In the genomic region with DNA sequence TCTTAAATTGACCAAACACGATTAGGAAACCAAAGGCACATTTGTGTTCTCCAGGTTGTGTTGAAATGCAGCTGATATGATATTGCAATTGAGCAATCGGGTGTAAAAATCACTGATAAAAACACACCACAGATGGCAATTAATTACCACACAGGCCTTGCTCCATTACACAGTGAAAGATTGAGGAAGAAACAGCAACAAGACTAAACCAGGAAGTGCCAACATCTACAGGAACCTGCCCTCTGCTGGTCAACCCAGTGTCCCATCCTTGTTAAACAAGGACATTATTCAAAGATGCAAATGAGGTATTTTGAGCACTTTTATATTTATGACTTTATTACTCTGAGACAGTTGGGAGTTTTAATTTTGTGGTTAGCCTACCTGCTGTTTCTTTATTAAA, we compare ENCODE assay signal across 8 cellular contexts.
A peak's percentile ranks its signal among the peaks of the same experiment; 100 is the strongest.
DNase-seq lines count a peak whose midpoint lies in the region; ATAC-seq and TF ChIP-seq lines count a peak whose summit lies in the region.

No MANE protein-coding gene starts in this region.

- no peak overlapping the region for H3K18ac ChIP-seq in mesenchymal stem cell (ENCODE audit: low read depth in 1 of 2, low read length in 2 of 2)

- TF ChIP-seq POLR2A in body of pancreas (IDR thresholded peaks at IDR 0.05) (no peak), GM18505 (IDR thresholded peaks at IDR 0.05; ENCODE audit: borderline replicate concordance, extremely low read depth, insufficient read depth, insufficient read length) (no peak)

- H2AFZ ChIP-seq in mesenchymal stem cell (ENCODE audit: low read depth, low read length): no peak overlapping the region

- H2BK12ac ChIP-seq in mesenchymal stem cell (ENCODE audit: low read length in 2 of 2): no peak overlapping the region

- no peak overlapping the region for H4K8ac ChIP-seq in mesenchymal stem cell (ENCODE audit: low read length)

- WGBS in body of pancreas, 2 donors: 31 to 41% methylated on average over 2 of the region's 2 CpGs
- 63% methylated on average over 1 of the region's 2 CpGs for WGBS in mesenchymal stem cell

- ATAC-seq in body of pancreas (peak; percentile 50), GM21723 (IDR thresholded peaks at IDR 0.05; ENCODE audit: unreplicated experiment) (no peak), HG02981 (IDR thresholded peaks at IDR 0.05; ENCODE audit: unreplicated experiment) (no peak), GM18505 (IDR thresholded peaks at IDR 0.05; ENCODE audit: unreplicated experiment) (no peak)

- TF ChIP-seq CTCF in GM12864 (IDR thresholded peaks at IDR 0.05; ENCODE audit: low read depth, low read length, missing control alignments) (peak; percentile 36), body of pancreas (IDR thresholded peaks at IDR 0.05) (peak in 2 of 7 experiments; percentile 15 to 24)

- H3K9ac ChIP-seq in mesenchymal stem cell (ENCODE audit: low read length): no peak overlapping the region

- H3K4me3 ChIP-seq in GM12864 (ENCODE audit: low read depth, low read length) (no peak overlapping the region), body of pancreas (no peak overlapping the region), mesenchymal stem cell (ENCODE audit: insufficient read depth in 1 of 2, low read depth in 1 of 2, low read length in 2 of 2) (no peak overlapping the region)

- no peak overlapping the region for H3K4me2 ChIP-seq in mesenchymal stem cell (ENCODE audit: low read length, poor library complexity, severe bottlenecking)

- H3K27ac ChIP-seq in body of pancreas: no peak overlapping the region
- no peak overlapping the region for H3K27ac ChIP-seq in mesenchymal stem cell (ENCODE audit: low read length, poor library complexity, severe bottlenecking)

- intact Hi-C loops in body of pancreas (cut with DNase I): no loop called here

- no peaks in the 10 kb centered on the region for H3K79me1 ChIP-seq in mesenchymal stem cell (replicated peaks; ENCODE audit: low read length, poor library complexity, severe bottlenecking)

- H3K27me3 ChIP-seq in body of pancreas: no peaks in the 10 kb centered on the region
- no peaks in the 10 kb centered on the region for H3K27me3 ChIP-seq in mesenchymal stem cell (ENCODE audit: control insufficient read depth in 1 of 2, insufficient read depth in 1 of 2, low read length in 2 of 2)

- H4K91ac ChIP-seq in mesenchymal stem cell (ENCODE audit: low read length): no peak overlapping the region

- H2BK5ac ChIP-seq in mesenchymal stem cell (ENCODE audit: low read depth, low read length, poor library complexity, severe bottlenecking): no peak overlapping the region

- H3K4ac ChIP-seq in mesenchymal stem cell (ENCODE audit: low read depth in 1 of 2, low read length in 2 of 2): no peak overlapping the region

- no peak overlapping the region for H2AK5ac ChIP-seq in mesenchymal stem cell (ENCODE audit: low read length, severe bottlenecking)

- H3K36me3 ChIP-seq in body of pancreas (replicated peaks in 1 of 2; ENCODE audit: insufficient read depth in 1 of 2, low read depth in 2 of 2) (no peaks in the 10 kb centered on the region), mesenchymal stem cell (ENCODE audit: control insufficient read depth in 1 of 2, insufficient read depth in 2 of 2, low read depth in 1 of 2, low read length in 2 of 2) (no peaks in the 10 kb centered on the region)

- DNase-seq in GM12864 (ENCODE audit: low read depth) (no peak), NAMALWA (ENCODE audit: low spot score) (peak; percentile 79), body of pancreas (peak in 2 of 4 donors; percentile 16), mesenchymal stem cell (peak; percentile 24), NCI-H1105 treated with DMSO at 0.1 percent for 48 hours (lab: John Stamatoyannopoulos, UW) (no peak)

- H3K4me1 ChIP-seq in body of pancreas (no peaks in the 10 kb centered on the region), mesenchymal stem cell (ENCODE audit: control insufficient read depth, insufficient read depth, low read depth, low read length) (no peaks in the 10 kb centered on the region)

- H2BK15ac ChIP-seq in mesenchymal stem cell (ENCODE audit: low read depth, poor library complexity, severe bottlenecking): no peak overlapping the region

- no peak overlapping the region for H2BK120ac ChIP-seq in mesenchymal stem cell (ENCODE audit: low read depth, low read length)

- no peak overlapping the region for H3K14ac ChIP-seq in mesenchymal stem cell (ENCODE audit: low read length in 2 of 2)

- H3K9me3 ChIP-seq in body of pancreas: no peaks in the 10 kb centered on the region
- no peaks in the 10 kb centered on the region for H3K9me3 ChIP-seq in mesenchymal stem cell (ENCODE audit: control insufficient read depth, low read length)

- no peak overlapping the region for H3K23ac ChIP-seq in mesenchymal stem cell (ENCODE audit: low read length in 2 of 2)

Comparison
In these comparisons a context has a peak if more than half of its experiments do, and no peak if none do; other contexts are left out.
1. DNase-seq: peak in NAMALWA (single experiment) and mesenchymal stem cell (single experiment); none in GM12864 (single experiment) and NCI-H1105 treated with DMSO at 0.1 percent for 48 hours (single experiment).